ENCODE assay signal across 9 cellular contexts in the genomic region with DNA sequence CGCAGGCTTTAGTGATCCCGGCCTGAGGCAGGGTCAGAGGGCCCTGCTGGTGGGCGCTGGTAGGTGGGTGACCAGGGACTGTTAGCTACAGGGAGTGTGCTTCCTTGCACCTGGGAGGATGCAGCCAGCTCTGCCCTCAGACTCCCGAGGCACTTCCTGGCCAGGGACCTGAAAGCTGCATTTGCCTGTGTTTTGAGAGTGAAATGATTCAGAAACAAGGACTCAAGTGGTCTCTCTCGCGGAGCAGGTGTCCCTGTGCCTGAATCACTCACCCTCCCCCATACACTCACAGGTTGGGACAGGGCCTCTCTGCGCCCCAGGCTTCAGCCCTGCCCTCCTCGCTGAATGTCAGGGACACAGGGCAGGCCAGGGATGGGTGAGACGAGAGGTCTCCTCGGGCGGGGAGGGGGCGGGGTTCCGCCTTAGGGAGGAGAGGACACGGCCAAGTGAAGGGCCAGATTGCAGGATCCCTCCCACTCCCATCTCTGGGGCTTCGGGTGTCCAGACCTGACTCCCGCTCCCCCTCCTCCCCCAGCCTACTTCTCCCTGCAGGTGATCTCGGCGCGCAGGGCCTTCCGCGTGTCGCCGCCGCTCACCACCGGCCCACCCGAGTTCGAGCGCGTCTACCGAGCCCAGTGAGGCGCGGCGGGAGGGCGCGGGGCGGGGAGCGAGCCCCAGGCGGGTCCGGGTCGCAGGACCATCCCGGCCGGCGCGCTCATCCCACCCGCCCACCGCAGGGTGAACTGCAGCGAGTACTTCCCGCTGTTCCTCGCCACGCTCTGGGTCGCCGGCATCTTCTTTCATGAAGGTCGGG. TPM values are rescaled to one million over a fixed set of nuclear protein-coding genes. Genes with fewer than 3 reads are reported as not detected.
DNase-seq lines count a peak whose midpoint lies in the region; ATAC-seq and TF ChIP-seq lines count a peak whose summit lies in the region.
"Had no signal": no experiment of that assay in that cellular context is flagged by ENCODE, and none has a peak within 500 bp of the region (broad histone marks: within the 10 kb centered on the region; RNA-seq: fewer than 3 reads in every experiment).

No MANE protein-coding gene starts in this region.

- H3K36me3 ChIP-seq in BLaER1 treated with 17β-estradiol and CSF1 and Interleukin-3, amounts not matched to agents 10 nM and 100 nM, result peaks cover 31 to 37% (median 33%) of the 10 kb centered on the region in 11 experiments
- peaks cover 15% of the 10 kb centered on the region for H3K36me3 ChIP-seq in mucosa of descending colon (ENCODE audit: low read depth)

- H3K4me3 ChIP-seq in BLaER1 treated with 17β-estradiol and CSF1 and Interleukin-3, amounts not matched to agents 10 nM and 100 nM, result peak overlapping the region; percentile 54 to 75 (median 64)
- H3K4me3 ChIP-seq in mucosa of descending colon, result peak overlapping the region; percentile 26

- intact Hi-C loops in mucosa of descending colon (cut with DNase I, micrococcal nuclease), result no loop called here

- H3K27me3 ChIP-seq in BLaER1 treated with 17β-estradiol and CSF1 and Interleukin-3, amounts not matched to agents 10 nM and 100 nM, result no peaks in the 10 kb centered on the region

- H3K9ac ChIP-seq in BLaER1 treated with 17β-estradiol and CSF1 and Interleukin-3, amounts not matched to agents 10 nM and 100 nM, result peak overlapping the region; percentile 74 to 87 (median 79); a peak in 21 of 22 replicates

- no peaks in the 10 kb centered on the region for H3K9me3 ChIP-seq in BLaER1 treated with 17β-estradiol and CSF1 and Interleukin-3, amounts not matched to agents 10 nM and 100 nM (replicated peaks in 1 of 11)
- no peaks in the 10 kb centered on the region for H3K9me3 ChIP-seq in mucosa of descending colon

- H3K4me2 ChIP-seq in BLaER1 treated with 17β-estradiol and CSF1 and Interleukin-3, amounts not matched to agents 10 nM and 100 nM, result peak overlapping the region; percentile 83 to 99 (median 95)

- peak overlapping the region in 5 of 11 experiments; percentile 42 to 85 (median 75); a peak in 11 of 22 replicates for H3K27ac ChIP-seq in BLaER1 treated with 17β-estradiol and CSF1 and Interleukin-3, amounts not matched to agents 10 nM and 100 nM
- peak overlapping the region; percentile 54 for H3K27ac ChIP-seq in cingulate gyrus (ENCODE audit: low read depth, low read length)

- DNase-seq in GM20000 (ENCODE audit: low spot score), result peak; percentile 45
- DNase-seq in NCI-H774 (lab: John Stamatoyannopoulos, UW), result peak; percentile 56
- DNase-seq in mucosa of descending colon, result peak in 2 of 3 donors; percentile 69 to 78
- DNase-seq in SKM-1 (lab: John Stamatoyannopoulos, UW; ENCODE audit: unreplicated experiment), result no peak
- DNase-seq in AG08395 (ENCODE audit: low spot score), result no peak

- TF ChIP-seq CTCF in GM20000 (IDR thresholded peaks at IDR 0.05; ENCODE audit: extremely low read depth, missing control alignments) (no peak), mucosa of descending colon (IDR thresholded peaks at IDR 0.05) (no peak)

- ATAC-seq in mucosa of descending colon, result peak; percentile 26
- ATAC-seq in HG03457 (IDR thresholded peaks at IDR 0.05; ENCODE audit: unreplicated experiment), result no peak

- peaks cover 59 to 67% (median 63%) of the 10 kb centered on the region in 10 experiments for H3K4me1 ChIP-seq in BLaER1 treated with 17β-estradiol and CSF1 and Interleukin-3, amounts not matched to agents 10 nM and 100 nM
- peaks cover 26% of the 10 kb centered on the region for H3K4me1 ChIP-seq in mucosa of descending colon (ENCODE audit: low read depth)

- peaks cover 17 to 67% (median 37%) of the 10 kb centered on the region in 11 experiments; a peak in 20 of 22 replicates for H4K20me1 ChIP-seq in BLaER1 treated with 17β-estradiol and CSF1 and Interleukin-3, amounts not matched to agents 10 nM and 100 nM

RNA-seq across cellular contexts. Expression of gene LTC4S, which starts 1.5 kb away (rescaled TPM):
- 10 to 100 TPM in 1 of 3 donors, 1 to 10 TPM in 2; 3.0 to 10.4 (median 7.0) TPM for total RNA-seq in mucosa of descending colon
- total RNA-seq: HT1080 had no signal

RNA-seq across cellular contexts. Expression of gene MGAT4B, which starts 11.4 kb away (rescaled TPM):
- total RNA-seq in mucosa of descending colon, result 100 to 1,000 TPM; 274 to 623 (median 476) TPM

RNA-seq across cellular contexts. Expression of gene SQSTM1, which starts 25.4 kb away (rescaled TPM):
- 100 to 1,000 TPM; 302 to 348 (median 321) TPM for total RNA-seq in mucosa of descending colon

Comparison
In these comparisons a context has a peak if more than half of its experiments do, and no peak if none do; other contexts are left out.
1. DNase-seq: peak in GM20000 (single experiment), NCI-H774 (single experiment) and mucosa of descending colon (2 of 3); none in SKM-1 (single experiment) and AG08395 (single experiment).